ENCODE assay signal across 1 cellular context in genomic region chr14:68935761-68936209, GRCh38.
TF ChIP-seq lines count a peak whose summit lies in the region.

No MANE protein-coding gene starts in this region.

TF ChIP-seq in K562, 482 proteins besides CTCF, POLR2A, EP300 and RAD21 (continued from another document):
- no peak for TF ChIP-seq NCOA1 (IDR thresholded peaks at IDR 0.05; ENCODE audit: low read depth)
- no peak for TF ChIP-seq CREB1 (IDR thresholded peaks at IDR 0.05)
- TF ChIP-seq CREB1 (CRISPR knock-in tag; IDR thresholded peaks at IDR 0.05): no peak
TF ChIP-seq in K562: peak in this region for 5.
